Comparison of ENCODE assay signal across 22 cellular contexts in genomic region chr17:82477934-82478333, GRCh38. TPM values are rescaled to one million over a fixed set of nuclear protein-coding genes. Genes with fewer than 3 reads are reported as not detected.
DNase-seq lines count a peak whose midpoint lies in the region; ATAC-seq, FAIRE-seq and TF ChIP-seq lines count a peak whose summit lies in the region.
"Had no signal": no experiment of that assay in that cellular context is flagged by ENCODE, and none has a peak within 500 bp of the region (broad histone marks: within the 10 kb centered on the region; RNA-seq: fewer than 3 reads in every experiment).

No MANE protein-coding gene starts in this region.

- no peak for TF ChIP-seq RAD21 in A549 (conservative IDR thresholded peaks at IDR 0.05 in 1 of 2, IDR thresholded peaks at IDR 0.05 in 1 of 2)

- H3K27ac ChIP-seq in A549: no peak overlapping the region
- H3K27ac ChIP-seq in H9 (ENCODE audit: insufficient read length, low read depth, low read length): no peak overlapping the region
- no peak overlapping the region for H3K27ac ChIP-seq in thyroid gland
- H3K27ac ChIP-seq: esophagus muscularis mucosa, gastrocnemius medialis, upper lobe of right lung had no signal

- H3K79me2 ChIP-seq in H9 (ENCODE audit: insufficient read depth, low read length): no peaks in the 10 kb centered on the region

- H4K5ac ChIP-seq in H9 (ENCODE audit: insufficient read length, low read depth, low read length): no peak overlapping the region

- no peak overlapping the region for H3K23ac ChIP-seq in H9 (ENCODE audit: insufficient read length, low read depth, low read length)

- FAIRE-seq in A549 (lab: Jason Lieb, UNC) (no peak), H54 (lab: Jason Lieb, UNC) (no peak)
- FAIRE-seq: GM12878 had no signal

- no peaks in the 10 kb centered on the region for H3K9me3 Mint-ChIP-seq in H9
- H3K9me3 Mint-ChIP-seq: activated CD4-positive, alpha-beta T cell treated with anti-CD3 and anti-CD28 coated beads, Interleukin-2, amount 10 ng/mL, durations not matched to agents 24 days and 14 days; activated naive CD4-positive, alpha-beta T cell treated with anti-CD3 and anti-CD28 coated beads, Interleukin-2, amount 50 U/mL, for 72 hours had no signal

- no peak for TF ChIP-seq CTCF in A549 (IDR thresholded peaks at IDR 0.05)
- no peak for TF ChIP-seq CTCF in H9 (conservative IDR thresholded peaks at IDR 0.05)
- no peak for TF ChIP-seq CTCF in thyroid gland (IDR thresholded peaks at IDR 0.05)

- H3K36me3 Mint-ChIP-seq in H9 (ENCODE audit: insufficient read depth in 1 of 3, low read depth in 3 of 3): peaks cover 20 to 71% (median 58%) of the 10 kb centered on the region in 3 experiments; a peak in 6 of 7 replicates
- H3K36me3 Mint-ChIP-seq: activated naive CD4-positive, alpha-beta T cell treated with anti-CD3 and anti-CD28 coated beads, Interleukin-2, amount 50 U/mL, for 72 hours had no signal

- no peak for DNase-seq in A549 (ENCODE audit: low read depth in 1 of 2, low spot score in 1 of 2)
- DNase-seq in H9: no peak
- peak; percentile 46 for DNase-seq in astrocyte of the hippocampus (ENCODE audit: low read depth, low spot score)
- no peak for DNase-seq in thyroid gland
- DNase-seq in globus pallidus (ENCODE audit: low spot score): no peak
- no peak for DNase-seq in H54 (ENCODE audit: insufficient read length, low spot score)
- DNase-seq: activated CD4-positive, alpha-beta T cell treated with anti-CD3 and anti-CD28 coated beads, Interleukin-2, amount 10 ng/mL, durations not matched to agents 24 days and 14 days; activated T-cell treated with anti-CD3 and anti-CD28 coated beads for 4 hours; DMS79; effector CD8-positive, alpha-beta T cell; gastrocnemius medialis; IMR-90; mammary epithelial cell; MM.1S; NCI-H146; NCI-H2171 treated with DMSO at 0.1 percent for 48 hours; OCI-M1; SIG-M5; upper lobe of right lung had no signal

- H3K27me3 ChIP-seq in H9 (ENCODE audit: insufficient read depth, low read length) (no peaks in the 10 kb centered on the region), thyroid gland (no peaks in the 10 kb centered on the region)
- H3K27me3 ChIP-seq: esophagus muscularis mucosa, gastrocnemius medialis, upper lobe of right lung had no signal

- H3K4me3 Mint-ChIP-seq in H9: no peak overlapping the region
- H3K4me3 Mint-ChIP-seq: activated CD4-positive, alpha-beta T cell treated with anti-CD3 and anti-CD28 coated beads, Interleukin-2, amount 10 ng/mL, durations not matched to agents 24 days and 14 days had no signal

- no peak for ATAC-seq in A549
- ATAC-seq: gastrocnemius medialis, GM12878, upper lobe of right lung had no signal

- peaks cover 23 to 36% of the 10 kb centered on the region in 2 donors for H3K36me3 ChIP-seq in thyroid gland

- H4K8ac ChIP-seq in H9 (replicated peaks; ENCODE audit: insufficient read length, low read depth, low read length): no peak overlapping the region

- H3K27ac Mint-ChIP-seq in H9: peak overlapping the region in 2 of 3 experiments; percentile 41; a peak in 3 of 7 replicates
- H3K27ac Mint-ChIP-seq: activated CD4-positive, alpha-beta T cell treated with anti-CD3 and anti-CD28 coated beads, Interleukin-2, amount 10 ng/mL, durations not matched to agents 24 days and 14 days had no signal

- CTCF ChIA-PET in A549 (lab: Yijun Ruan, JAX): interaction anchor here (1.1 to 4.3 kb wide), 4 partner anchors 51 to 125 kb away, joined by 3 to 22 read pairs (median 4); no protein-coding TSS in a partner anchor

- no peak overlapping the region for H2BK5ac ChIP-seq in H9 (ENCODE audit: insufficient read length, low read length)

- no peaks in the 10 kb centered on the region for H3K27me3 Mint-ChIP-seq in H9 (ENCODE audit: low read depth)
- H3K27me3 Mint-ChIP-seq: activated CD4-positive, alpha-beta T cell treated with anti-CD3 and anti-CD28 coated beads, Interleukin-2, amount 10 ng/mL, durations not matched to agents 24 days and 14 days had no signal

- H4K91ac ChIP-seq in H9 (ENCODE audit: insufficient read length, low read depth, low read length): no peak overlapping the region

- POLR2A ChIA-PET in A549 (lab: Yijun Ruan, JAX): no interaction called here

- no peak for TF ChIP-seq POLR2A in A549 (IDR thresholded peaks at IDR 0.05; ENCODE audit: low read length)
- no peak for TF ChIP-seq POLR2A in thyroid gland (IDR thresholded peaks at IDR 0.05)
- TF ChIP-seq POLR2A in H54 (IDR thresholded peaks at IDR 0.05; ENCODE audit: low read depth, low read length): no peak

- no peak overlapping the region for H2AFZ ChIP-seq in H9 (ENCODE audit: low read length)

- no peak overlapping the region for H2BK15ac ChIP-seq in H9 (ENCODE audit: low read depth, low read length)

- no peak overlapping the region for H2AK5ac ChIP-seq in H9 (ENCODE audit: insufficient read length, low read length)

- WGBS in A549 (ENCODE audit: missing lambda C conversion rate): 97% methylated on average over 8 of the region's 8 CpGs
- WGBS in H9 (ENCODE audit: extremely low coverage, insufficient read length, low lambda C conversion rate): no CpG with 5 or more reads among the region's 8 CpGs
- WGBS in thyroid gland, 2 donors: 92 to 94% methylated on average over 5 to 8 of the region's 8 CpGs

- H3K9ac ChIP-seq in H9 (ENCODE audit: extremely low read depth, insufficient read length, low read length): no peak overlapping the region

- H3K9me3 ChIP-seq in A549 (no peaks in the 10 kb centered on the region), H9 (ENCODE audit: control insufficient read depth, low read depth, low read length) (no peaks in the 10 kb centered on the region), thyroid gland (no peaks in the 10 kb centered on the region)
- H3K9me3 ChIP-seq: esophagus muscularis mucosa, gastrocnemius medialis, upper lobe of right lung had no signal

- H3K23me2 ChIP-seq in H9 (ENCODE audit: insufficient read length, low read depth, low read length, poor library complexity, severe bottlenecking): no peaks in the 10 kb centered on the region

- H2BK12ac ChIP-seq in H9 (ENCODE audit: insufficient read length, low read depth, low read length): no peak overlapping the region

- no peak overlapping the region for H3K4me3 ChIP-seq in A549
- H3K4me3 ChIP-seq in thyroid gland (replicated peaks in 1 of 3): no peak overlapping the region
- H3K4me3 ChIP-seq: esophagus muscularis mucosa, gastrocnemius medialis, GM12878, upper lobe of right lung had no signal

- H4K20me1 ChIP-seq in H9 (ENCODE audit: control insufficient read depth, insufficient read depth, insufficient read length): no peaks in the 10 kb centered on the region

- no peaks in the 10 kb centered on the region for H3K79me1 ChIP-seq in H9 (ENCODE audit: insufficient read depth, low read depth, low read length, poor library complexity, severe bottlenecking)

- H3K4me2 ChIP-seq in A549 (no peak overlapping the region), H9 (ENCODE audit: insufficient read depth, insufficient read length, low read length) (no peak overlapping the region)

- H3K4me1 ChIP-seq in A549 (no peaks in the 10 kb centered on the region), H9 (ENCODE audit: insufficient read depth, low read length) (no peaks in the 10 kb centered on the region), thyroid gland (no peaks in the 10 kb centered on the region)
- H3K4me1 ChIP-seq: gastrocnemius medialis, upper lobe of right lung had no signal

- intact Hi-C loops in thyroid gland (cut with DNase I): no loop called here

- TF ChIP-seq EP300 in A549 (IDR thresholded peaks at IDR 0.05): no peak

- H3K4ac ChIP-seq in H9 (ENCODE audit: low read depth, low read length): no peak overlapping the region

- no peak overlapping the region for H3K14ac ChIP-seq in H9 (ENCODE audit: insufficient read depth, low read length)

- H3K4me1 Mint-ChIP-seq in H9: no peaks in the 10 kb centered on the region

- H2BK120ac ChIP-seq in H9 (ENCODE audit: low read depth, low read length, poor library complexity, severe bottlenecking): no peak overlapping the region

- H3K18ac ChIP-seq in H9 (ENCODE audit: insufficient read length, low read depth, low read length): no peak overlapping the region

- H2BK20ac ChIP-seq in H9 (ENCODE audit: low read depth, low read length, poor library complexity, severe bottlenecking): no peak overlapping the region

- H3K56ac ChIP-seq in H9 (ENCODE audit: insufficient read length, low read depth, low read length): no peak overlapping the region

- H3T11ph ChIP-seq in H9 (ENCODE audit: low read length): no peak overlapping the region

RNA-seq across cellular contexts. Expression of gene NARF, which starts 19.4 kb away (rescaled TPM):
- polyA plus RNA-seq in A549 (2011; rRNA removed) (89.6 and 108 TPM in 2 replicates), A549 (2017; fragmentation: RNase III; extraction: RNeasy Plus Mini Kit Qiagen cat#74134 plus additional on column Dnase treatment) (38.2 to 51.2 TPM (median 45.0 TPM) in 3 replicates)
- 75.5 and 86.9 TPM in 2 replicates for polyA plus RNA-seq in A549 (2012; cell fraction: cytosol; rRNA removed)
- 56.9 and 86.5 TPM in 2 replicates for polyA plus RNA-seq in A549 (2012; cell fraction: nucleus; rRNA removed)
- polyA minus RNA-seq in A549 (2011; rRNA and poly(A)+ RNA removed): 43.0 and 48.3 TPM in 2 replicates
- total RNA-seq in H9 (2021) (124 and 129 TPM in 2 replicates), thyroid gland (10 to 100 TPM; 47.5 to 69.7 (median 48.7) TPM)

RNA-seq across cellular contexts. Expression of gene CYBC1, which starts 27.4 kb away (rescaled TPM):
- polyA plus RNA-seq in A549 (2011; rRNA removed) (68.6 and 81.8 TPM in 2 replicates), A549 (2017; fragmentation: RNase III; extraction: RNeasy Plus Mini Kit Qiagen cat#74134 plus additional on column Dnase treatment) (74.3 to 89.8 TPM (median 86.5 TPM) in 3 replicates)
- 103 and 118 TPM in 2 replicates for polyA plus RNA-seq in A549 (2012; cell fraction: cytosol; rRNA removed)
- 189 and 277 TPM in 2 replicates for polyA plus RNA-seq in A549 (2012; cell fraction: nucleus; rRNA removed)
- polyA minus RNA-seq in A549 (2011; rRNA and poly(A)+ RNA removed): 63.4 and 73.2 TPM in 2 replicates
- total RNA-seq in H9 (2021) (80.4 and 81.7 TPM in 2 replicates), thyroid gland (10 to 100 TPM; 51.2 to 66.6 (median 53.6) TPM)

RNA-seq across cellular contexts. Expression of gene FOXK2, which starts 41.6 kb away (rescaled TPM):
- polyA plus RNA-seq in A549 (2011; rRNA removed) (34.8 and 35.9 TPM in 2 replicates), A549 (2017; fragmentation: RNase III; extraction: RNeasy Plus Mini Kit Qiagen cat#74134 plus additional on column Dnase treatment) (37.5 to 39.2 TPM (median 38.2 TPM) in 3 replicates)
- 32.8 and 42.8 TPM in 2 replicates for polyA plus RNA-seq in A549 (2012; cell fraction: cytosol; rRNA removed)
- 49.2 and 51.8 TPM in 2 replicates for polyA plus RNA-seq in A549 (2012; cell fraction: nucleus; rRNA removed)
- polyA minus RNA-seq in A549 (2011; rRNA and poly(A)+ RNA removed): 78.5 and 90.0 TPM in 2 replicates
- total RNA-seq in H9 (2021) (59.6 and 72.0 TPM in 2 replicates), thyroid gland (10 to 100 TPM; 30.5 to 43.3 (median 38.8) TPM)

RNA-seq across cellular contexts. Expression of gene OGFOD3, which starts 59.5 kb away (rescaled TPM):
- polyA plus RNA-seq in A549 (2011; rRNA removed) (14.9 and 15.2 TPM in 2 replicates), A549 (2017; fragmentation: RNase III; extraction: RNeasy Plus Mini Kit Qiagen cat#74134 plus additional on column Dnase treatment) (19.8 to 21.9 TPM (median 20.8 TPM) in 3 replicates)
- 25.1 and 30.2 TPM in 2 replicates for polyA plus RNA-seq in A549 (2012; cell fraction: cytosol; rRNA removed)
- polyA plus RNA-seq in A549 (2012; cell fraction: nucleus; rRNA removed): 34.1 and 40.7 TPM in 2 replicates
- polyA minus RNA-seq in A549 (2011; rRNA and poly(A)+ RNA removed): 18.8 and 27.1 TPM in 2 replicates
- total RNA-seq in H9 (2021) (25.4 and 27.8 TPM in 2 replicates), thyroid gland (10 to 100 TPM; 46.5 to 57.5 (median 55.1) TPM)

RNA-seq across cellular contexts. Expression of gene HEXD, which starts 59.8 kb away (rescaled TPM):
- 18.0 and 18.4 TPM in 2 replicates for polyA plus RNA-seq in A549 (2011; rRNA removed)
- 16.4 and 22.2 TPM in 2 replicates for polyA plus RNA-seq in A549 (2012; cell fraction: cytosol; rRNA removed)
- polyA plus RNA-seq in A549 (2012; cell fraction: nucleus; rRNA removed): 121 and 156 TPM in 2 replicates
- polyA plus RNA-seq in A549 (2017; fragmentation: RNase III; extraction: RNeasy Plus Mini Kit Qiagen cat#74134 plus additional on column Dnase treatment): 15.9 to 21.4 TPM (median 19.5 TPM) in 3 replicates
- 15.9 and 16.2 TPM in 2 replicates for polyA minus RNA-seq in A549 (2011; rRNA and poly(A)+ RNA removed)
- 23.2 and 24.1 TPM in 2 replicates for total RNA-seq in H9 (2021)
- 10 to 100 TPM; 33.2 to 72.7 (median 40.9) TPM for total RNA-seq in thyroid gland
